In genomic region chr1:167533851-167534300, GRCh38 we compare ENCODE assay signal across 8 cellular contexts. TPM values are rescaled to one million over a fixed set of nuclear protein-coding genes. Genes with fewer than 3 reads are reported as not detected.
DNase-seq lines count a peak whose midpoint lies in the region; ATAC-seq and TF ChIP-seq lines count a peak whose summit lies in the region.

No MANE protein-coding gene starts in this region.

- DNase-seq in GM10248 (ENCODE audit: extremely low spot score), result peak; percentile 81
- peak; percentile 62 for DNase-seq in NCI-H748 (lab: John Stamatoyannopoulos, UW; ENCODE audit: unreplicated experiment)
- DNase-seq in activated CD4-positive, alpha-beta T cell treated with anti-CD3 and anti-CD28 coated beads, Interleukin-2, amount 50 U/mL, for 48 hours, result peak; percentile 68 to 76
- DNase-seq in effector CD8-positive, alpha-beta T cell (lab: John Stamatoyannopoulos, UW), result peak; percentile 50
- DNase-seq in lung microvascular endothelial cell (ENCODE audit: low read depth in 2 of 2), result peak; percentile 59 to 71
- DNase-seq in stimulated activated CD8-positive, alpha-beta memory T cell treated with anti-CD3 and anti-CD28 coated beads, Interleukin-4, amount 100 ng/mL, for 48 hours, result peak; percentile 79

- ATAC-seq in HG03354 (IDR thresholded peaks at IDR 0.05; ENCODE audit: poor library complexity, severe bottlenecking, unreplicated experiment), result peak; percentile 74
- ATAC-seq in HG03571 (IDR thresholded peaks at IDR 0.05; ENCODE audit: unreplicated experiment), result no peak

- TF ChIP-seq CTCF in GM10248 (IDR thresholded peaks at IDR 0.05; ENCODE audit: control extremely low read depth, extremely low read depth, low read depth, missing control alignments), result peak; percentile 89

- POLR2A ChIA-PET in GM10248 (lab: Yijun Ruan, JAX), result no interaction called here

- CTCF ChIA-PET in GM10248 (lab: Yijun Ruan, JAX), result interaction anchor here (0.6 to 4.5 kb wide), 69 partner anchors 8 to 624 kb away, joined by 3 to 33 read pairs (median 5); partner anchors contain the start of genes CD247, CREG1 and POU2F1

RNA-seq across cellular contexts. Expression of gene CD247, which starts 15.5 kb away (rescaled TPM):
- not detected in 2 replicates for total RNA-seq in lung microvascular endothelial cell

RNA-seq across cellular contexts. Expression of gene CREG1, which starts 19.7 kb away (rescaled TPM):
- 28.8 and 76.8 TPM in 2 replicates for total RNA-seq in lung microvascular endothelial cell
